Comparison of ENCODE assay signal across 9 cellular contexts in the genomic region with DNA sequence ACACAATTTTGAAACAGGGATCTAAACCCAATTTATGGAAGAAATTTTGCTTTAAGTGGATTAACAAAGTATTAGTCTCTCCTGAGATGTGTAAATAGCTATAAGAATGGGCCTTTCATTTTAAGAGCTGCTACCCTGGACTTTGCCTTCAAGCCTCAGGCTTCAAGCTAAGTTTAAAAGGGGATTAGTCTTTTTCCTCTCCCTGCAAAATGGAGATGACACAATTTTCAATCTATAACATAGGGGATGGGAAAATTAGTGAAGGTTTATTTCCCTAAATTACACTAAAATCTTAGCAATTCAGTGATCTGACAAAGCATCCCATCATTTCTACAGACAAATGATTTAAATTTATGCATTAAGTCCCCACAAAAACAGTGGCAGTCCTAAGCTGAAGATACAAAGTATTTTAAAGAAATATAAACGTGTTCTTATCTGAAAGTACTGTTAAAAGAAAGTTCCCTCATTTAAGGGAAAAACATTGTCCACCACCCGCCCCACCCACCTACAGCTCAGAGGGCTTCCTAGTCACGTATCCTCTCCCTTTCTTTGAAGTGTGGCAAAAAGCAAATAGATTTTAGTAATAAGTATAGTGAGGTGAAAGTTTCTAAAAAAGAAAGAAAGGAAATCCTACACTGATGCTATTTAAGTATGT. TPM values are rescaled to one million over a fixed set of nuclear protein-coding genes. Genes with fewer than 3 reads are reported as not detected.
A peak's percentile ranks its signal among the peaks of the same experiment; 100 is the strongest.
DNase-seq lines count a peak whose midpoint lies in the region; ATAC-seq, FAIRE-seq and TF ChIP-seq lines count a peak whose summit lies in the region.
"Had no signal": no experiment of that assay in that cellular context is flagged by ENCODE, and none has a peak within 500 bp of the region (broad histone marks: within the 10 kb centered on the region; RNA-seq: fewer than 3 reads in every experiment).

No MANE protein-coding gene starts in this region.

- DNase-seq in HCT116 (ENCODE audit: low read depth, low spot score) (no peak), PC-3 (no peak), HepG2 (ENCODE audit: low spot score) (peak; percentile 92), suprapubic skin (ENCODE audit: low spot score in 2 of 2) (no peak), GM23248 (no peak), mucosa of gallbladder (ENCODE audit: low spot score) (no peak), KBM-7 (no peak)
- DNase-seq: NCI-H1048 had no signal

- in situ Hi-C loops in HepG2 (cut with HindIII; ENCODE audit: extremely low pct_ligation_motif_present, low pct_unique_long_range_greater_than_20kb) (no loop called here), GM23248 (cut with MboI) (no loop called here), KBM-7 (cut with MboI; ENCODE audit: low pct_unique_long_range_greater_than_20kb, low sequenced_read_pairs) (no loop called here)

- no peak overlapping the region for H2AFZ ChIP-seq in HCT116 (ENCODE audit: low read depth, low read length, poor library complexity, severe bottlenecking)
- H2AFZ ChIP-seq in PC-3 (ENCODE audit: low read length): no peak overlapping the region
- no peak overlapping the region for H2AFZ ChIP-seq in HepG2 (ENCODE audit: low read length)
- no peak overlapping the region for H2AFZ ChIP-seq in GM23248

- H3K27ac ChIP-seq in HCT116 (ENCODE audit: low read depth, low read length) (peak overlapping the region; percentile 17; the same call in 1 of the 2 replicates), PC-3 (ENCODE audit: low read length) (no peak overlapping the region), HepG2 (ENCODE audit: extremely low read length, insufficient read depth, low read length) (peak overlapping the region; percentile 89), suprapubic skin (no peak overlapping the region), GM23248 (no peak overlapping the region)

- intact Hi-C loops in HCT116 (cut with micrococcal nuclease) (no loop called here), PC-3 (cut with micrococcal nuclease) (no loop called here), HepG2 (cut with micrococcal nuclease; ENCODE audit: unreplicated experiment) (loop anchor here (2.0 kb wide), 1 partner anchor 15 kb away; a partner anchor contains a TSS)

- H3K9ac ChIP-seq in HCT116 (ENCODE audit: low read length) (no peak overlapping the region), PC-3 (ENCODE audit: low read length) (no peak overlapping the region), HepG2 (ENCODE audit: insufficient read depth, low read depth, low read length) (peak overlapping the region; percentile 56), GM23248 (no peak overlapping the region)

- ATAC-seq in GM18511 (IDR thresholded peaks at IDR 0.05; ENCODE audit: unreplicated experiment): peak; percentile 66
- no peak for ATAC-seq in HCT116
- ATAC-seq in PC-3: peak; percentile 46
- peak; percentile 87 for ATAC-seq in HepG2

- POLR2A ChIA-PET in HCT116 (lab: Charles Lee) (interaction anchor here (1.3 to 1.8 kb wide), 2 partner anchors 12 to 14 kb away, joined by 5 to 9 read pairs; a partner anchor contains a TSS), PC-3 (lab: Charles Lee; ENCODE audit: unreplicated experiment) (no interaction called here), HepG2 (lab: Yijun Ruan, JAX) (interaction anchor here (0.8 to 4.8 kb wide), 10 partner anchors 12 to 58 kb away, joined by 3 to 96 read pairs (median 6); a partner anchor contains a TSS)

- H3K4me3 ChIP-seq in HCT116 (replicated peaks in 1 of 2; ENCODE audit: low read depth in 1 of 2, low read length in 2 of 2): no peak overlapping the region
- no peak overlapping the region for H3K4me3 ChIP-seq in PC-3 (ENCODE audit: low read length)
- H3K4me3 ChIP-seq in HepG2 (replicated peaks in 1 of 3; ENCODE audit: insufficient read depth in 1 of 3, low read depth in 2 of 3, low read length in 3 of 3): peak overlapping the region; percentile 30 to 57 (median 43); a peak in 5 of 6 replicates
- no peak overlapping the region for H3K4me3 ChIP-seq in suprapubic skin
- no peak overlapping the region for H3K4me3 ChIP-seq in GM23248

- H3K79me2 ChIP-seq in HCT116 (ENCODE audit: insufficient read depth, low read length): peaks cover 100% of the 10 kb centered on the region
- H3K79me2 ChIP-seq in PC-3 (ENCODE audit: low read length): no peaks in the 10 kb centered on the region
- peaks cover 90% of the 10 kb centered on the region for H3K79me2 ChIP-seq in HepG2 (ENCODE audit: insufficient read depth, low read length)
- H3K79me2 ChIP-seq in GM23248 (ENCODE audit: insufficient read depth): peaks cover 100% of the 10 kb centered on the region

- H3K9me3 ChIP-seq in HCT116 (ENCODE audit: control insufficient read depth in 1 of 2, insufficient read depth in 1 of 2, low read depth in 1 of 2, low read length in 2 of 2) (no peaks in the 10 kb centered on the region), PC-3 (ENCODE audit: low read length) (no peaks in the 10 kb centered on the region), HepG2 (ENCODE audit: low read length) (no peaks in the 10 kb centered on the region), suprapubic skin (no peaks in the 10 kb centered on the region), GM23248 (ENCODE audit: low read depth) (no peaks in the 10 kb centered on the region)

- RAD21 ChIA-PET in HCT116 (lab: Charles Lee; ENCODE audit: low non-redundant PET in 1 of 2, low total read pairs in 2 of 2, uncharacterized antibody in 2 of 2, unreplicated experiment in 2 of 2): no interaction called here

- H3F3A ChIP-seq in PC-3 (ENCODE audit: low read length, unreplicated experiment) (no peaks in the 10 kb centered on the region), GM23248 (ENCODE audit: insufficient read depth) (peaks cover 18% of the 10 kb centered on the region)

- TF ChIP-seq CTCF in HCT116 (IDR thresholded peaks at IDR 0.05 in 2 of 3, conservative IDR thresholded peaks at IDR 0.05 in 1 of 3; ENCODE audit: borderline replicate concordance in 1 of 3, insufficient read depth in 1 of 3, low read depth in 2 of 3, low read length in 2 of 3): no peak
- no peak for TF ChIP-seq CTCF in PC-3 (conservative IDR thresholded peaks at IDR 0.05; ENCODE audit: low read depth, low read length)
- TF ChIP-seq CTCF in HepG2 (CRISPR knock-in tag; IDR thresholded peaks at IDR 0.05): no peak
- no peak for TF ChIP-seq CTCF in suprapubic skin (IDR thresholded peaks at IDR 0.05)

- H3K36me3 ChIP-seq in HCT116 (ENCODE audit: control insufficient read depth in 1 of 2, insufficient read depth in 2 of 2, low read length in 2 of 2): no peaks in the 10 kb centered on the region
- H3K36me3 ChIP-seq in PC-3 (ENCODE audit: low read depth, low read length): no peaks in the 10 kb centered on the region
- peaks cover 4% of the 10 kb centered on the region in 2 experiments; a peak in 3 of 5 replicates for H3K36me3 ChIP-seq in HepG2 (replicated peaks in 1 of 2; ENCODE audit: control insufficient read depth in 1 of 2, insufficient read depth in 2 of 2, low read length in 2 of 2)
- H3K36me3 ChIP-seq in suprapubic skin: no peaks in the 10 kb centered on the region
- H3K36me3 ChIP-seq in GM23248 (ENCODE audit: low read depth): no peaks in the 10 kb centered on the region; the same call in 1 of the 2 replicates

- TF ChIP-seq POLR2A in HCT116 (IDR thresholded peaks at IDR 0.05; ENCODE audit: borderline replicate concordance, extremely low read depth, insufficient read depth, insufficient read length) (no peak), HepG2 (IDR thresholded peaks at IDR 0.05; ENCODE audit: insufficient read depth in 1 of 2, low read depth in 2 of 2, low read length in 2 of 2) (no peak), suprapubic skin (IDR thresholded peaks at IDR 0.05) (no peak)

- H3K4me2 ChIP-seq in HCT116 (ENCODE audit: low read length) (0 out of 2 replicates have a peak overlapping the region, but pooled peaks have one; percentile 6), PC-3 (ENCODE audit: low read length) (no peak overlapping the region), HepG2 (ENCODE audit: low read depth, low read length) (peak overlapping the region; percentile 76), GM23248 (ENCODE audit: unreplicated experiment) (no peak overlapping the region)

- BruUV-seq in HCT116 (replicated peaks; lab: Mats Ljungman, UMichigan) (no TSS peak), PC-3 (replicated peaks; lab: Mats Ljungman, UMichigan) (no TSS peak), HepG2 (replicated peaks; lab: Mats Ljungman, UMichigan) (TSS peak; percentile 9)

- H3K9me2 ChIP-seq in HCT116 (ENCODE audit: insufficient read depth) (no peaks in the 10 kb centered on the region), PC-3 (replicated peaks; ENCODE audit: low read length) (no peaks in the 10 kb centered on the region), GM23248 (ENCODE audit: insufficient read depth) (no peaks in the 10 kb centered on the region)

- TF ChIP-seq RAD21 in HCT116 (IDR thresholded peaks at IDR 0.05; ENCODE audit: low read depth): no peak
- TF ChIP-seq RAD21 in HepG2 (CRISPR knock-in tag; IDR thresholded peaks at IDR 0.05): 0 out of 2 replicates have a peak, but pooled peaks have one; percentile 20

- peaks cover 85 to 92% of the 10 kb centered on the region in 2 experiments for H3K4me1 ChIP-seq in HCT116 (ENCODE audit: control insufficient read depth in 1 of 2, insufficient read depth in 2 of 2, low read length in 2 of 2)
- no peaks in the 10 kb centered on the region for H3K4me1 ChIP-seq in PC-3 (ENCODE audit: insufficient read depth, low read length)
- peaks cover 100% of the 10 kb centered on the region for H3K4me1 ChIP-seq in HepG2 (ENCODE audit: insufficient read depth, low read length)
- peaks cover 23% of the 10 kb centered on the region for H3K4me1 ChIP-seq in suprapubic skin
- H3K4me1 ChIP-seq in GM23248 (ENCODE audit: insufficient read depth): peaks cover 15% of the 10 kb centered on the region

- H3K27me3 ChIP-seq in HCT116 (ENCODE audit: insufficient read depth, low read length) (no peaks in the 10 kb centered on the region), PC-3 (ENCODE audit: low read length) (no peaks in the 10 kb centered on the region), HepG2 (ENCODE audit: control insufficient read depth in 1 of 2, insufficient read depth in 2 of 2, low read length in 2 of 2) (no peaks in the 10 kb centered on the region), suprapubic skin (no peaks in the 10 kb centered on the region), GM23248 (replicated peaks; ENCODE audit: insufficient read depth) (no peaks in the 10 kb centered on the region)

- under 1% methylated on average over 3 of the region's 3 CpGs for WGBS in HepG2 (ENCODE audit: low lambda C conversion rate)
- WGBS in suprapubic skin: 50% methylated on average over 3 of the region's 3 CpGs
- WGBS in GM23248 (ENCODE audit: low coverage in 1 of 2, low lambda C conversion rate in 2 of 2, missing lambda C conversion rate in 2 of 2), 2 experiments: 83% methylated on average over 3 of the region's 3 CpGs

- CTCF ChIA-PET in HCT116 (lab: Charles Lee) (interaction anchor here (1.1 to 1.3 kb wide), 2 partner anchors 14 to 80 kb away, joined by 3 read pairs; a partner anchor contains a TSS), PC-3 (lab: Charles Lee) (no interaction called here), HepG2 (lab: Yijun Ruan, JAX; ENCODE audit: low intra/inter-chr PET ratio, low total read pairs) (no interaction called here)

- TF ChIP-seq EP300 in HepG2 (IDR thresholded peaks at IDR 0.05; ENCODE audit: low read depth in 2 of 2, low read length in 2 of 2) (peak; percentile 50 to 95; a peak in 2 of 4 replicates), HepG2 (CRISPR knock-in tag; IDR thresholded peaks at IDR 0.05; ENCODE audit: borderline replicate concordance) (peak; percentile 72; the same call in 1 of the 2 replicates), suprapubic skin (IDR thresholded peaks at IDR 0.05) (no peak)

- FAIRE-seq in HepG2 (lab: Jason Lieb, UNC): peak; percentile 49

- H4K20me1 ChIP-seq in HCT116 (ENCODE audit: insufficient read depth) (no peaks in the 10 kb centered on the region), PC-3 (ENCODE audit: low read length) (no peaks in the 10 kb centered on the region), HepG2 (ENCODE audit: insufficient read depth, low read length) (no peaks in the 10 kb centered on the region), GM23248 (ENCODE audit: insufficient read depth) (no peaks in the 10 kb centered on the region)

RNA-seq across cellular contexts. Expression of a gene that starts 14.5 kb away (rescaled TPM):
- total RNA-seq in HCT116 (2021; ENCODE audit: unreplicated experiment) (70.3 TPM), PC-3 (2014; rRNA removed) (4.1 and 5.9 TPM in 2 replicates), HepG2 (2016; rRNA removed; fragmentation: Illumina TruSeq; extraction: Trizol) (115 and 183 TPM in 2 replicates), suprapubic skin (10 to 100 TPM in 2 of 4 donors, 1 to 10 TPM in 2; 7.1 to 14.2 (median 11.0) TPM), mucosa of gallbladder (17.2 TPM)
- polyA plus RNA-seq in HCT116 (2012): 20.1 and 25.5 TPM in 2 replicates
- 16.6 and 18.3 TPM in 2 replicates for total RNA-seq in HepG2 (2016; cell fraction: cytosol; rRNA removed; fragmentation: Illumina TruSeq; extraction: Trizol; ENCODE audit: low read depth)
- total RNA-seq in HepG2 (2016; cell fraction: insoluble cytoplasmic fraction; rRNA removed; fragmentation: Illumina TruSeq; extraction: Trizol): 116 and 185 TPM in 2 replicates
- 53.6 and 60.8 TPM in 2 replicates for total RNA-seq in HepG2 (2016; cell fraction: membrane; rRNA removed; fragmentation: Illumina TruSeq; extraction: Trizol)
- total RNA-seq in HepG2 (2016; cell fraction: nucleus; rRNA removed; fragmentation: Illumina TruSeq; extraction: Trizol): 89.7 and 91.5 TPM in 2 replicates
- polyA plus RNA-seq in HepG2 (2011; rRNA removed) (37.8 and 58.2 TPM in 2 replicates), GM23248 (2016; fragmentation: Nextera tagmentation; extraction: Ambion mirVana) (12.0 and 12.5 TPM in 2 replicates)
- 24.3 and 29.8 TPM in 2 replicates for polyA plus RNA-seq in HepG2 (2011; cell fraction: cytosol; rRNA removed)
- polyA plus RNA-seq in HepG2 (2011; cell fraction: nucleus; rRNA removed): 13.1 and 14.2 TPM in 2 replicates
- polyA plus RNA-seq in HepG2 (2012): 54.6 and 95.7 TPM in 2 replicates
- polyA plus RNA-seq in HepG2 (2016; cell fraction: cytosol; fragmentation: Illumina TruSeq; extraction: Trizol; ENCODE audit: low read depth): 6.1 and 6.7 TPM in 2 replicates
- polyA plus RNA-seq in HepG2 (2016; cell fraction: insoluble cytoplasmic fraction; fragmentation: Illumina TruSeq; extraction: Trizol; ENCODE audit: low read depth): 150 and 162 TPM in 2 replicates
- 21.3 and 24.5 TPM in 2 replicates for polyA plus RNA-seq in HepG2 (2016; cell fraction: membrane; fragmentation: Illumina TruSeq; extraction: Trizol; ENCODE audit: low read depth)
- polyA plus RNA-seq in HepG2 (2016; cell fraction: nucleus; fragmentation: Illumina TruSeq; extraction: Trizol; ENCODE audit: insufficient read depth, low read depth): 65.9 and 66.3 TPM in 2 replicates
- 8.2 and 55.6 TPM in 2 replicates for polyA minus RNA-seq in HepG2 (2011; rRNA and poly(A)+ RNA removed; ENCODE audit: low replicate concordance)
- 60.4 and 69.2 TPM in 2 replicates for polyA minus RNA-seq in HepG2 (2011; cell fraction: cytosol; rRNA and poly(A)+ RNA removed)
- 134 and 144 TPM in 2 replicates for polyA minus RNA-seq in HepG2 (2011; cell fraction: nucleus; rRNA and poly(A)+ RNA removed)
- 23.8 and 25.3 TPM in 2 replicates for total RNA-seq in GM23248 (2014; rRNA removed; shearing (Covaris generic))

Comparison
In these comparisons a context has a peak if more than half of its experiments do, and no peak if none do; other contexts are left out.
1. H3K27ac ChIP-seq: peak in HCT116 (single experiment) and HepG2 (single experiment); none in PC-3 (single experiment), suprapubic skin (single experiment) and GM23248 (single experiment).
2. H3K4me2 ChIP-seq: peak in HCT116 (single experiment) and HepG2 (single experiment); none in PC-3 (single experiment) and GM23248 (single experiment).
3. H3K4me3 ChIP-seq: peak in HepG2 (3 of 3); none in HCT116 (0 of 2), PC-3 (single experiment), suprapubic skin (single experiment) and GM23248 (single experiment).